In the genomic region with DNA sequence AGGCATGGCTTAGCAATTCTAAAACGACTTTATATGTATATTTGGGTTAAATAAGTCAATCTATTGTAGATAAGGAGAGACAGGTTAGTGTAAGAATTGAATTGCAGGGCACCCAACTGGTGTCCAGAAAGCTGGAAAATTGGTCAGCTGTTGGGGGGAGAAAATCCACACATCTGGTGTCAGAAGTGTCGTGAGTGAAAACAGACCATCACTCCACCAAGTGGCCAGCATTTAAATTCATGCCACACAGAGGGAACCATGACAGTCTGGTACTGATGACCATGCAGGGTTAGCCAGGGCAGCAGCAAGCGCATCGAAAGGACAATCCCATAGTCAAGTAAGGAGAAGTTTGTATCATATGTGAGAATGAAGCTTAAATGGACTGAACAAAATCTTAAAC, we compare ENCODE assay signal across 12 cellular contexts. TPM values are rescaled to one million over a fixed set of nuclear protein-coding genes. Genes with fewer than 3 reads are reported as not detected.
DNase-seq lines count a peak whose midpoint lies in the region; ATAC-seq lines count a peak whose summit lies in the region.
"Had no signal": no experiment of that assay in that cellular context is flagged by ENCODE, and none has a peak within 500 bp of the region (broad histone marks: within the 10 kb centered on the region; RNA-seq: fewer than 3 reads in every experiment).

No MANE protein-coding gene starts in this region.

- POLR2A ChIA-PET in T-cell (lab: Charles Lee) = no interaction called here

- H3K9me3 Mint-ChIP-seq in activated T-cell treated with anti-CD3 and anti-CD28 coated beads, Interleukin-2, amount 50 U/mL, for 72 hours = no peaks in the 10 kb centered on the region
- H3K9me3 Mint-ChIP-seq in T-cell = no peaks in the 10 kb centered on the region
- H3K9me3 Mint-ChIP-seq in stimulated activated naive CD8-positive, alpha-beta T cell treated with anti-CD3 and anti-CD28 coated beads, Interleukin-15, amount 100 ng/mL, for 72 hours = no peaks in the 10 kb centered on the region

- ATAC-seq in activated T-cell treated with anti-CD3 and anti-CD28 coated beads, Interleukin-2, amount 50 U/mL, for 72 hours (replicated peaks in 1 of 2) = no peak
- ATAC-seq in T-cell (replicated peaks in 1 of 4) (peak in 1 of 4 experiments; percentile 49), left cardiac atrium (peak; percentile 68 to 72), HG02870 (IDR thresholded peaks at IDR 0.05; ENCODE audit: unreplicated experiment) (no peak), GM18517 (IDR thresholded peaks at IDR 0.05; ENCODE audit: unreplicated experiment) (no peak)
- ATAC-seq in stimulated activated naive CD8-positive, alpha-beta T cell treated with anti-CD3 and anti-CD28 coated beads, Interleukin-15, amount 100 ng/mL, for 72 hours = peak; percentile 60

- DNase-seq in activated T-cell treated with anti-CD3 and anti-CD28 coated beads, Interleukin-2, amount 50 U/mL, for 72 hours = no peak
- no peak for DNase-seq in activated T-cell treated with anti-CD3 and anti-CD28 coated beads, Interleukin-2, amount 50 U/mL, for 1 hour
- no peak for DNase-seq in T-cell
- no peak for DNase-seq in left cardiac atrium
- no peak for DNase-seq in stimulated activated naive CD8-positive, alpha-beta T cell treated with anti-CD3 and anti-CD28 coated beads, Interleukin-15, amount 100 ng/mL, for 72 hours
- no peak for DNase-seq in posterior vena cava (ENCODE audit: low spot score)
- DNase-seq: activated CD4-positive, alpha-beta T cell treated with anti-CD3 and anti-CD28 coated beads for 4 hours; cortex of kidney; mesenchymal stem cell; stimulated activated CD4-positive, alpha-beta T cell treated with anti-CD3 and anti-CD28 coated beads, Interleukin-4, amount 100 ng/mL, for 1 hour had no signal

- intact Hi-C loops in left cardiac atrium (cut with DNase I) (loop anchor here in 1 of 2 donors (10.0 kb wide), 1 partner anchor 272 kb away; no protein-coding TSS in a partner anchor), posterior vena cava (cut with DNase I) (no loop called here)

- H3K4me1 Mint-ChIP-seq in activated T-cell treated with anti-CD3 and anti-CD28 coated beads, Interleukin-2, amount 50 U/mL, for 72 hours (ENCODE audit: low read depth) = peaks cover 14% of the 10 kb centered on the region
- peaks cover 0 to 7% (median 6%) of the 10 kb centered on the region in 3 donors for H3K4me1 Mint-ChIP-seq in T-cell
- H3K4me1 Mint-ChIP-seq in stimulated activated naive CD8-positive, alpha-beta T cell treated with anti-CD3 and anti-CD28 coated beads, Interleukin-15, amount 100 ng/mL, for 72 hours = peaks cover 21% of the 10 kb centered on the region

- no peak overlapping the region for H3K4me3 Mint-ChIP-seq in activated T-cell treated with anti-CD3 and anti-CD28 coated beads, Interleukin-2, amount 50 U/mL, for 72 hours
- no peak overlapping the region for H3K4me3 Mint-ChIP-seq in T-cell
- no peak overlapping the region for H3K4me3 Mint-ChIP-seq in stimulated activated naive CD8-positive, alpha-beta T cell treated with anti-CD3 and anti-CD28 coated beads, Interleukin-15, amount 100 ng/mL, for 72 hours

- peaks cover 5 to 13% of the 10 kb centered on the region in 2 donors for H3K36me3 Mint-ChIP-seq in activated T-cell treated with anti-CD3 and anti-CD28 coated beads, Interleukin-2, amount 50 U/mL, for 72 hours (ENCODE audit: insufficient read depth in 2 of 2)
- peaks cover 40% of the 10 kb centered on the region for H3K36me3 Mint-ChIP-seq in T-cell

- H3K27me3 Mint-ChIP-seq in activated T-cell treated with anti-CD3 and anti-CD28 coated beads, Interleukin-2, amount 50 U/mL, for 72 hours (ENCODE audit: low read depth) = no peaks in the 10 kb centered on the region
- H3K27me3 Mint-ChIP-seq in T-cell = no peaks in the 10 kb centered on the region
- H3K27me3 Mint-ChIP-seq in stimulated activated naive CD8-positive, alpha-beta T cell treated with anti-CD3 and anti-CD28 coated beads, Interleukin-15, amount 100 ng/mL, for 72 hours = no peaks in the 10 kb centered on the region

- CTCF ChIA-PET in T-cell (lab: Charles Lee) = no interaction called here

- H3K27ac Mint-ChIP-seq in activated T-cell treated with anti-CD3 and anti-CD28 coated beads, Interleukin-2, amount 50 U/mL, for 72 hours = peak overlapping the region; percentile 84
- peak overlapping the region; percentile 50 to 78 for H3K27ac Mint-ChIP-seq in T-cell
- H3K27ac Mint-ChIP-seq in stimulated activated naive CD8-positive, alpha-beta T cell treated with anti-CD3 and anti-CD28 coated beads, Interleukin-15, amount 100 ng/mL, for 72 hours = peak overlapping the region in 1 of 2 donors; percentile 37

RNA-seq across cellular contexts. Expression of gene LAX1, which starts 11.7 kb away (rescaled TPM):
- 10 to 100 TPM; 24.3 to 24.8 TPM for total RNA-seq in activated T-cell treated with anti-CD3 and anti-CD28 coated beads, Interleukin-2, amount 50 U/mL, for 72 hours
- total RNA-seq in T-cell = 10 to 100 TPM; 20.0 to 32.4 (median 29.1) TPM
- total RNA-seq in left cardiac atrium = under 1 TPM; 0.26 to 0.50 TPM
- under 1 TPM; 0.81 to 0.83 TPM for total RNA-seq in posterior vena cava

RNA-seq across cellular contexts. Expression of gene ZBED6, which starts 18.8 kb away (rescaled TPM):
- 10 to 100 TPM; 25.6 to 26.6 TPM for total RNA-seq in activated T-cell treated with anti-CD3 and anti-CD28 coated beads, Interleukin-2, amount 50 U/mL, for 72 hours
- total RNA-seq in T-cell (10 to 100 TPM; 21.7 to 36.7 (median 23.8) TPM), left cardiac atrium (10 to 100 TPM; 18.2 to 23.6 TPM), posterior vena cava (10 to 100 TPM; 27.0 to 33.8 TPM)

RNA-seq across cellular contexts. Expression of gene ZC3H11A, which starts 18.8 kb away (rescaled TPM):
- total RNA-seq in activated T-cell treated with anti-CD3 and anti-CD28 coated beads, Interleukin-2, amount 50 U/mL, for 72 hours = 100 to 1,000 TPM; 140 to 141 TPM
- total RNA-seq in T-cell (100 to 1,000 TPM in 2 of 5 donors, 10 to 100 TPM in 3; 85.6 to 111 (median 95.8) TPM), left cardiac atrium (10 to 100 TPM; 43.3 to 59.1 TPM), posterior vena cava (10 to 100 TPM; 58.1 to 58.7 TPM)

Comparison
In these comparisons a context has a peak if more than half of its experiments do, and no peak if none do; other contexts are left out.
1. ATAC-seq: peak in left cardiac atrium (2 of 2) and stimulated activated naive CD8-positive, alpha-beta T cell treated with anti-CD3 and anti-CD28 coated beads, Interleukin-15, amount 100 ng/mL, for 72 hours (single experiment); none in activated T-cell treated with anti-CD3 and anti-CD28 coated beads, Interleukin-2, amount 50 U/mL, for 72 hours (0 of 2), HG02870 (single experiment) and GM18517 (single experiment).
2. RNA of gene LAX1, which starts 11.7 kb away (total RNA-seq): 20.0 to 32.4 TPM in T-cell and 24.3 to 24.8 TPM in activated T-cell treated with anti-CD3 and anti-CD28 coated beads, Interleukin-2, amount 50 U/mL, for 72 hours; 0.81 to 0.83 TPM in posterior vena cava and 0.26 to 0.50 TPM in left cardiac atrium; every median in the first group is over 10 times any median in the second.